2 cellular contexts compared by ENCODE assay signal in the genomic region with DNA sequence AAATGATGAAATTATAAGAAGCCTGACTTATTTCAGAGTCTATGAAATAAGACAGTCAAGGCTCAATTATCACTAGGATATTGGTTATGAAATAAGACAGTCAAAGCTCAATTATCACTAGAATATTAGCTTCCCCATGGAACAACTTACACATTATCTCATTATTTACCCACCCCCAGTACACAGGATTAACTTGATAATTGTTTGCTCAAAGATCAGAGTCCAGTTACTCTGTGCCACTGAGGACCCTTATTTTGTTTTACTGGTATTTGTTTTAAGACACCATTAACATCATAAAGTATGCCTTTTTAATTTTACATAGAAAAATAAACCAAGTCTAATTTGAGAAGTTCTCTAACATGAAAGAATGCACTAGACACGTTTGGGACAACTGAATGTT.
A peak's percentile ranks its signal among the peaks of the same experiment; 100 is the strongest.
TF ChIP-seq lines count a peak whose summit lies in the region.

No MANE protein-coding gene starts in this region.

TF ChIP-seq in GM23338, 12 proteins besides CTCF, POLR2A, EP300 and RAD21 (continued from another document):
- TF ChIP-seq, protein P1, sequence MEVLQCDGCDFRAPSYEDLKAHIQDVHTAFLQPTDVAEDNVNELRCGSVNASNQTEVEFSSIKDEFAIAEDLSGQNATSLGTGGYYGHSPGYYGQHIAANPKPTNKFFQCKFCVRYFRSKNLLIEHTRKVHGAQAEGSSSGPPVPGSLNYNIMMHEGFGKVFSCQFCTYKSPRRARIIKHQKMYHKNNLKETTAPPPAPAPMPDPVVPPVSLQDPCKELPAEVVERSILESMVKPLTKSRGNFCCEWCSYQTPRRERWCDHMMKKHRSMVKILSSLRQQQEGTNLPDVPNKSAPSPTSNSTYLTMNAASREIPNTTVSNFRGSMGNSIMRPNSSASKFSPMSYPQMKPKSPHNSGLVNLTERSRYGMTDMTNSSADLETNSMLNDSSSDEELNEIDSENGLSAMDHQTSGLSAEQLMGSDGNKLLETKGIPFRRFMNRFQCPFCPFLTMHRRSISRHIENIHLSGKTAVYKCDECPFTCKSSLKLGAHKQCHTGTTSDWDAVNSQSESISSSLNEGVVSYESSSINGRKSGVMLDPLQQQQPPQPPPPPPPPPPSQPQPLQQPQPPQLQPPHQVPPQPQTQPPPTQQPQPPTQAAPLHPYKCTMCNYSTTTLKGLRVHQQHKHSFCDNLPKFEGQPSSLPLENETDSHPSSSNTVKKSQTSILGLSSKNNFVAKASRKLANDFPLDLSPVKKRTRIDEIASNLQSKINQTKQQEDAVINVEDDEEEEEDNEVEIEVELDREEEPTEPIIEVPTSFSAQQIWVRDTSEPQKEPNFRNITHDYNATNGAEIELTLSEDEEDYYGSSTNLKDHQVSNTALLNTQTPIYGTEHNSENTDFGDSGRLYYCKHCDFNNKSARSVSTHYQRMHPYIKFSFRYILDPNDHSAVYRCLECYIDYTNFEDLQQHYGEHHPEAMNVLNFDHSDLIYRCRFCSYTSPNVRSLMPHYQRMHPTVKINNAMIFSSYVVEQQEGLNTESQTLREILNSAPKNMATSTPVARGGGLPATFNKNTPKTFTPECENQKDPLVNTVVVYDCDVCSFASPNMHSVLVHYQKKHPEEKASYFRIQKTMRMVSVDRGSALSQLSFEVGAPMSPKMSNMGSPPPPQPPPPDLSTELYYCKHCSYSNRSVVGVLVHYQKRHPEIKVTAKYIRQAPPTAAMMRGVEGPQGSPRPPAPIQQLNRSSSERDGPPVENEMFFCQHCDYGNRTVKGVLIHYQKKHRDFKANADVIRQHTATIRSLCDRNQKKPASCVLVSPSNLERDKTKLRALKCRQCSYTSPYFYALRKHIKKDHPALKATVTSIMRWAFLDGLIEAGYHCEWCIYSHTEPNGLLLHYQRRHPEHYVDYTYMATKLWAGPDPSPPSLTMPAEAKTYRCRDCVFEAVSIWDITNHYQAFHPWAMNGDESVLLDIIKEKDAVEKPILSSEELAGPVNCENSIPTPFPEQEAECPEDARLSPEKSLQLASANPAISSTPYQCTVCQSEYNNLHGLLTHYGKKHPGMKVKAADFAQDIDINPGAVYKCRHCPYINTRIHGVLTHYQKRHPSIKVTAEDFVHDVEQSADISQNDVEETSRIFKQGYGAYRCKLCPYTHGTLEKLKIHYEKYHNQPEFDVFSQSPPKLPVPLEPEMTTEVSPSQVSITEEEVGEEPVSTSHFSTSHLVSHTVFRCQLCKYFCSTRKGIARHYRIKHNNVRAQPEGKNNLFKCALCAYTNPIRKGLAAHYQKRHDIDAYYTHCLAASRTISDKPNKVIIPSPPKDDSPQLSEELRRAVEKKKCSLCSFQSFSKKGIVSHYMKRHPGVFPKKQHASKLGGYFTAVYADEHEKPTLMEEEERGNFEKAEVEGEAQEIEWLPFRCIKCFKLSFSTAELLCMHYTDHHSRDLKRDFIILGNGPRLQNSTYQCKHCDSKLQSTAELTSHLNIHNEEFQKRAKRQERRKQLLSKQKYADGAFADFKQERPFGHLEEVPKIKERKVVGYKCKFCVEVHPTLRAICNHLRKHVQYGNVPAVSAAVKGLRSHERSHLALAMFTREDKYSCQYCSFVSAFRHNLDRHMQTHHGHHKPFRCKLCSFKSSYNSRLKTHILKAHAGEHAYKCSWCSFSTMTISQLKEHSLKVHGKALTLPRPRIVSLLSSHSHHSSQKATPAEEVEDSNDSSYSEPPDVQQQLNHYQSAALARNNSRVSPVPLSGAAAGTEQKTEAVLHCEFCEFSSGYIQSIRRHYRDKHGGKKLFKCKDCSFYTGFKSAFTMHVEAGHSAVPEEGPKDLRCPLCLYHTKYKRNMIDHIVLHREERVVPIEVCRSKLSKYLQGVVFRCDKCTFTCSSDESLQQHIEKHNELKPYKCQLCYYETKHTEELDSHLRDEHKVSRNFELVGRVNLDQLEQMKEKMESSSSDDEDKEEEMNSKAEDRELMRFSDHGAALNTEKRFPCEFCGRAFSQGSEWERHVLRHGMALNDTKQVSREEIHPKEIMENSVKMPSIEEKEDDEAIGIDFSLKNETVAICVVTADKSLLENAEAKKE (CRISPR knock-in tag; IDR thresholded peaks at IDR 0.05), result no peak
- no peak for TF ChIP-seq JUNB (IDR thresholded peaks at IDR 0.05; ENCODE audit: unreplicated experiment)

TF ChIP-seq in HepG2, 621 proteins besides CTCF, POLR2A, EP300 and RAD21 (continued from another document and continues in another):
- TF ChIP-seq CREB1 (IDR thresholded peaks at IDR 0.05) (no peak), CREB1 (CRISPR knock-in tag; IDR thresholded peaks at IDR 0.05) (no peak), AGO2 (optimal IDR thresholded peaks at IDR 0.05; ENCODE audit: low read depth, low read length) (no peak), HNF4A (CRISPR knock-in tag; IDR thresholded peaks at IDR 0.05) (peak; percentile 79), ZNF337 (CRISPR knock-in tag; IDR thresholded peaks at IDR 0.05; ENCODE audit: borderline replicate concordance, low read depth) (no peak), KDM6A (CRISPR knock-in tag; IDR thresholded peaks at IDR 0.05; ENCODE audit: low read depth) (0 out of 2 replicates have a peak, but pooled peaks have one; percentile 43), MIER3 (CRISPR knock-in tag; IDR thresholded peaks at IDR 0.05; ENCODE audit: borderline replicate concordance) (no peak), SP5 (CRISPR knock-in tag; IDR thresholded peaks at IDR 0.05; ENCODE audit: borderline replicate concordance, low read depth) (0 out of 2 replicates have a peak, but pooled peaks have one; percentile 28), SOX6 (IDR thresholded peaks at IDR 0.05) (no peak), SOX6 (CRISPR knock-in tag; IDR thresholded peaks at IDR 0.05) (peak; percentile 22; the same call in 1 of the 2 replicates), ISL2 (CRISPR knock-in tag; IDR thresholded peaks at IDR 0.05) (peak; percentile 47; the same call in 1 of the 2 replicates), ZNF775 (CRISPR knock-in tag; IDR thresholded peaks at IDR 0.05; ENCODE audit: borderline replicate concordance) (no peak), HMG20A (CRISPR knock-in tag; IDR thresholded peaks at IDR 0.05; ENCODE audit: borderline replicate concordance) (peak; percentile 63; the same call in 1 of the 2 replicates), ZNF234 (CRISPR knock-in tag; conservative IDR thresholded peaks at IDR 0.05) (no peak), IRF2 (CRISPR knock-in tag; IDR thresholded peaks at IDR 0.05) (no peak), MXD4 (CRISPR knock-in tag; IDR thresholded peaks at IDR 0.05) (no peak), MED1 (CRISPR knock-in tag; IDR thresholded peaks at IDR 0.05) (no peak), NFATC3 (CRISPR knock-in tag; IDR thresholded peaks at IDR 0.05) (no peak), FOXA3 (CRISPR knock-in tag; IDR thresholded peaks at IDR 0.05) (peak; percentile 79), ZNF282 (IDR thresholded peaks at IDR 0.05; ENCODE audit: partially characterized antibody) (no peak), SOX13 (IDR thresholded peaks at IDR 0.05) (no peak), SOX13 (CRISPR knock-in tag; conservative IDR thresholded peaks at IDR 0.05 in 1 of 2, IDR thresholded peaks at IDR 0.05 in 1 of 2) (peak in 1 of 2 experiments; percentile 71; a peak in 2 of 4 replicates), RBFOX2 (IDR thresholded peaks at IDR 0.05; ENCODE audit: low read depth, low read length) (no peak), HNF4G (IDR thresholded peaks at IDR 0.05; ENCODE audit: borderline replicate concordance, low read depth, low read length) (0 out of 2 replicates have a peak, but pooled peaks have one; percentile 26), HNF4G (CRISPR knock-in tag; IDR thresholded peaks at IDR 0.05; ENCODE audit: borderline replicate concordance, low read depth) (no peak), FOXA1 (IDR thresholded peaks at IDR 0.05) (0 out of 2 replicates have a peak, but pooled peaks have one; percentile 8), FOXA1 (CRISPR knock-in tag; IDR thresholded peaks at IDR 0.05) (peak; percentile 71), NCOA1 (CRISPR knock-in tag; IDR thresholded peaks at IDR 0.05) (no peak), NCOA2 (CRISPR knock-in tag; IDR thresholded peaks at IDR 0.05) (peak; percentile 37; the same call in 1 of the 2 replicates)
- TF ChIP-seq, protein P2, sequence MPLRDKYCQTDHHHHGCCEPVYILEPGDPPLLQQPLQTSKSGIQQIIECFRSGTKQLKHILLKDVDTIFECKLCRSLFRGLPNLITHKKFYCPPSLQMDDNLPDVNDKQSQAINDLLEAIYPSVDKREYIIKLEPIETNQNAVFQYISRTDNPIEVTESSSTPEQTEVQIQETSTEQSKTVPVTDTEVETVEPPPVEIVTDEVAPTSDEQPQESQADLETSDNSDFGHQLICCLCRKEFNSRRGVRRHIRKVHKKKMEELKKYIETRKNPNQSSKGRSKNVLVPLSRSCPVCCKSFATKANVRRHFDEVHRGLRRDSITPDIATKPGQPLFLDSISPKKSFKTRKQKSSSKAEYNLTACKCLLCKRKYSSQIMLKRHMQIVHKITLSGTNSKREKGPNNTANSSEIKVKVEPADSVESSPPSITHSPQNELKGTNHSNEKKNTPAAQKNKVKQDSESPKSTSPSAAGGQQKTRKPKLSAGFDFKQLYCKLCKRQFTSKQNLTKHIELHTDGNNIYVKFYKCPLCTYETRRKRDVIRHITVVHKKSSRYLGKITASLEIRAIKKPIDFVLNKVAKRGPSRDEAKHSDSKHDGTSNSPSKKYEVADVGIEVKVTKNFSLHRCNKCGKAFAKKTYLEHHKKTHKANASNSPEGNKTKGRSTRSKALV (CRISPR knock-in tag; IDR thresholded peaks at IDR 0.05), result no peak
- TF ChIP-seq, protein P3, sequence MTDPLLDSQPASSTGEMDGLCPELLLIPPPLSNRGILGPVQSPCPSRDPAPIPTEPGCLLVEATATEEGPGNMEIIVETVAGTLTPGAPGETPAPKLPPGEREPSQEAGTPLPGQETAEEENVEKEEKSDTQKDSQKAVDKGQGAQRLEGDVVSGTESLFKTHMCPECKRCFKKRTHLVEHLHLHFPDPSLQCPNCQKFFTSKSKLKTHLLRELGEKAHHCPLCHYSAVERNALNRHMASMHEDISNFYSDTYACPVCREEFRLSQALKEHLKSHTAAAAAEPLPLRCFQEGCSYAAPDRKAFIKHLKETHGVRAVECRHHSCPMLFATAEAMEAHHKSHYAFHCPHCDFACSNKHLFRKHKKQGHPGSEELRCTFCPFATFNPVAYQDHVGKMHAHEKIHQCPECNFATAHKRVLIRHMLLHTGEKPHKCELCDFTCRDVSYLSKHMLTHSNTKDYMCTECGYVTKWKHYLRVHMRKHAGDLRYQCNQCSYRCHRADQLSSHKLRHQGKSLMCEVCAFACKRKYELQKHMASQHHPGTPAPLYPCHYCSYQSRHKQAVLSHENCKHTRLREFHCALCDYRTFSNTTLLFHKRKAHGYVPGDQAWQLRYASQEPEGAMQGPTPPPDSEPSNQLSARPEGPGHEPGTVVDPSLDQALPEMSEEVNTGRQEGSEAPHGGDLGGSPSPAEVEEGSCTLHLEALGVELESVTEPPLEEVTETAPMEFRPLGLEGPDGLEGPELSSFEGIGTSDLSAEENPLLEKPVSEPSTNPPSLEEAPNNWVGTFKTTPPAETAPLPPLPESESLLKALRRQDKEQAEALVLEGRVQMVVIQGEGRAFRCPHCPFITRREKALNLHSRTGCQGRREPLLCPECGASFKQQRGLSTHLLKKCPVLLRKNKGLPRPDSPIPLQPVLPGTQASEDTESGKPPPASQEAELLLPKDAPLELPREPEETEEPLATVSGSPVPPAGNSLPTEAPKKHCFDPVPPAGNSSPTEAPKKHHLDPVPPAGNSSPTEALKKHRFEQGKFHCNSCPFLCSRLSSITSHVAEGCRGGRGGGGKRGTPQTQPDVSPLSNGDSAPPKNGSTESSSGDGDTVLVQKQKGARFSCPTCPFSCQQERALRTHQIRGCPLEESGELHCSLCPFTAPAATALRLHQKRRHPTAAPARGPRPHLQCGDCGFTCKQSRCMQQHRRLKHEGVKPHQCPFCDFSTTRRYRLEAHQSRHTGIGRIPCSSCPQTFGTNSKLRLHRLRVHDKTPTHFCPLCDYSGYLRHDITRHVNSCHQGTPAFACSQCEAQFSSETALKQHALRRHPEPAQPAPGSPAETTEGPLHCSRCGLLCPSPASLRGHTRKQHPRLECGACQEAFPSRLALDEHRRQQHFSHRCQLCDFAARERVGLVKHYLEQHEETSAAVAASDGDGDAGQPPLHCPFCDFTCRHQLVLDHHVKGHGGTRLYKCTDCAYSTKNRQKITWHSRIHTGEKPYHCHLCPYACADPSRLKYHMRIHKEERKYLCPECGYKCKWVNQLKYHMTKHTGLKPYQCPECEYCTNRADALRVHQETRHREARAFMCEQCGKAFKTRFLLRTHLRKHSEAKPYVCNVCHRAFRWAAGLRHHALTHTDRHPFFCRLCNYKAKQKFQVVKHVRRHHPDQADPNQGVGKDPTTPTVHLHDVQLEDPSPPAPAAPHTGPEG (CRISPR knock-in tag; IDR thresholded peaks at IDR 0.05), result no peak
- TF ChIP-seq, protein P4, sequence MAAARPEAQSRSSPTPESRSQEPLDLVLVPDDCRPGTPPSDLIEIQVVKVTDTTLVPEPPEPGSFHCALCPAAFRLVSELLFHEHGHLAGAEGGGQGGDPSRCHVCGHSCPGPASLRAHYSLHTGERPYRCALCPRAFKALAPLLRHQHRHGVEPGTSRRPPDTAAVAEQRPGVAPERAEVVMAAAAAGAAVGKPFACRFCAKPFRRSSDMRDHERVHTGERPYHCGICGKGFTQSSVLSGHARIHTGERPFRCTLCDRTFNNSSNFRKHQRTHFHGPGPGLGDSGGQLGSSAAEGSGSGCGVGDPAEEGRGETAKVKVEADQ (CRISPR knock-in tag; IDR thresholded peaks at IDR 0.05; ENCODE audit: borderline replicate concordance), result no peak
- TF ChIP-seq, protein P5, sequence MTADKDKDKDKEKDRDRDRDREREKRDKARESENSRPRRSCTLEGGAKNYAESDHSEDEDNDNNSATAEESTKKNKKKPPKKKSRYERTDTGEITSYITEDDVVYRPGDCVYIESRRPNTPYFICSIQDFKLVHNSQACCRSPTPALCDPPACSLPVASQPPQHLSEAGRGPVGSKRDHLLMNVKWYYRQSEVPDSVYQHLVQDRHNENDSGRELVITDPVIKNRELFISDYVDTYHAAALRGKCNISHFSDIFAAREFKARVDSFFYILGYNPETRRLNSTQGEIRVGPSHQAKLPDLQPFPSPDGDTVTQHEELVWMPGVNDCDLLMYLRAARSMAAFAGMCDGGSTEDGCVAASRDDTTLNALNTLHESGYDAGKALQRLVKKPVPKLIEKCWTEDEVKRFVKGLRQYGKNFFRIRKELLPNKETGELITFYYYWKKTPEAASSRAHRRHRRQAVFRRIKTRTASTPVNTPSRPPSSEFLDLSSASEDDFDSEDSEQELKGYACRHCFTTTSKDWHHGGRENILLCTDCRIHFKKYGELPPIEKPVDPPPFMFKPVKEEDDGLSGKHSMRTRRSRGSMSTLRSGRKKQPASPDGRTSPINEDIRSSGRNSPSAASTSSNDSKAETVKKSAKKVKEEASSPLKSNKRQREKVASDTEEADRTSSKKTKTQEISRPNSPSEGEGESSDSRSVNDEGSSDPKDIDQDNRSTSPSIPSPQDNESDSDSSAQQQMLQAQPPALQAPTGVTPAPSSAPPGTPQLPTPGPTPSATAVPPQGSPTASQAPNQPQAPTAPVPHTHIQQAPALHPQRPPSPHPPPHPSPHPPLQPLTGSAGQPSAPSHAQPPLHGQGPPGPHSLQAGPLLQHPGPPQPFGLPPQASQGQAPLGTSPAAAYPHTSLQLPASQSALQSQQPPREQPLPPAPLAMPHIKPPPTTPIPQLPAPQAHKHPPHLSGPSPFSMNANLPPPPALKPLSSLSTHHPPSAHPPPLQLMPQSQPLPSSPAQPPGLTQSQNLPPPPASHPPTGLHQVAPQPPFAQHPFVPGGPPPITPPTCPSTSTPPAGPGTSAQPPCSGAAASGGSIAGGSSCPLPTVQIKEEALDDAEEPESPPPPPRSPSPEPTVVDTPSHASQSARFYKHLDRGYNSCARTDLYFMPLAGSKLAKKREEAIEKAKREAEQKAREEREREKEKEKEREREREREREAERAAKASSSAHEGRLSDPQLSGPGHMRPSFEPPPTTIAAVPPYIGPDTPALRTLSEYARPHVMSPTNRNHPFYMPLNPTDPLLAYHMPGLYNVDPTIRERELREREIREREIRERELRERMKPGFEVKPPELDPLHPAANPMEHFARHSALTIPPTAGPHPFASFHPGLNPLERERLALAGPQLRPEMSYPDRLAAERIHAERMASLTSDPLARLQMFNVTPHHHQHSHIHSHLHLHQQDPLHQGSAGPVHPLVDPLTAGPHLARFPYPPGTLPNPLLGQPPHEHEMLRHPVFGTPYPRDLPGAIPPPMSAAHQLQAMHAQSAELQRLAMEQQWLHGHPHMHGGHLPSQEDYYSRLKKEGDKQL (CRISPR knock-in tag; IDR thresholded peaks at IDR 0.05; ENCODE audit: low read depth), result 0 out of 2 replicates have a peak, but pooled peaks have one; percentile 20
